19 cellular contexts compared by ENCODE assay signal in the genomic region with DNA sequence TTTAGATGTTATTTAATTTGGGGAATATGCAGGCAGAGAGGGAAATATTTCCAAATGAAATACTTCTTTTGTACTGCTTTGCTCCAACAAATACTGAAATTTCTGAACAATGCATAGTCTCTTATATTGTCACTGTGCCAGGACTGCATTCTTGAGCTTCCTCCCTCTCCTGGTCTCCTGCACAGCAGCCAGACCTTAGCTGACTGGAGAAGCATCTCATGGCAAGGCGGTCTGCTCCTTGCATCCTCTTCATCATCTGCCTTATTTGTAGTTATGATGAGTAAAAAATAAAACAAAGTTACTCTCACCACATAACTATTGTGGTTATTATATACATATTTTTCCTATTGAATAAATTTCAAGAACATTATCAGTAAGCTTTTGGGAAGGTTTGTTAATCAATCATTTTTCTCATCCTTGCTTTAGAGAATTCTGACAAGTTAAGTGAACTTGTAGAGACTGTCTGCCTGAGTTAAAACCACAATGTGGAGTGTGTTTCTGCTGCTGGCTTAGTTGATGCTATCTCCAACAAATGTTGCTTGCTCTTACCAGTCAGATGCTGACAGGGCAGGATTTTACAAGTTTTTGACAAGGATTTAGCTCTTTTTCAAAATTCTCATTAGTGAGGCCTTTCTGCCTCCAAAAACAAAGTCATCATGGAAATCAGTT.
A peak's percentile ranks its signal among the peaks of the same experiment; 100 is the strongest.
DNase-seq lines count a peak whose midpoint lies in the region; FAIRE-seq and TF ChIP-seq lines count a peak whose summit lies in the region.
"Had no signal": no experiment of that assay in that cellular context is flagged by ENCODE, and none has a peak within 500 bp of the region (broad histone marks: within the 10 kb centered on the region; RNA-seq: fewer than 3 reads in every experiment).

No MANE protein-coding gene starts in this region.

- H3K36me3 Mint-ChIP-seq in HFFc6 (ENCODE audit: low read depth), result peaks cover 55% of the 10 kb centered on the region
- H3K36me3 Mint-ChIP-seq: naive B cell had no signal

- no peaks in the 10 kb centered on the region for H3K36me3 ChIP-seq in colonic mucosa
- H3K36me3 ChIP-seq: vagina had no signal

- FAIRE-seq in urothelium cell line (lab: Jason Lieb, UNC), result no peak
- FAIRE-seq: H54 had no signal

- peaks cover 83% of the 10 kb centered on the region for H3K4me1 Mint-ChIP-seq in HFFc6 (ENCODE audit: low read depth)
- H3K4me1 Mint-ChIP-seq: activated CD4-positive, alpha-beta T cell treated with anti-CD3 and anti-CD28 coated beads, Interleukin-2, amount 10 ng/mL, durations not matched to agents 7 days and 5 days; naive B cell had no signal

- H3K4me3 ChIP-seq in astrocyte of the spinal cord (ENCODE audit: low read depth, low read length), result no peak overlapping the region
- no peak overlapping the region for H3K4me3 ChIP-seq in colonic mucosa
- H3K4me3 ChIP-seq: heart right ventricle, vagina had no signal

- H3K4me3 Mint-ChIP-seq in HFFc6, result peak overlapping the region; percentile 73
- H3K4me3 Mint-ChIP-seq: activated CD4-positive, alpha-beta T cell treated with anti-CD3 and anti-CD28 coated beads, Interleukin-2, amount 10 ng/mL, durations not matched to agents 7 days and 5 days; naive B cell; T-helper 2 cell treated with Interferon-gamma antibody and Interleukin-4, amounts not matched to agents 5 μg/mL and 100 μg/mL, for 36 hours had no signal

- intact Hi-C loops in colonic mucosa (cut with DNase I), result no loop called here

- TF ChIP-seq CTCF in HFFc6 (IDR thresholded peaks at IDR 0.05) (no peak), astrocyte of the spinal cord (IDR thresholded peaks at IDR 0.05; ENCODE audit: low read depth, low read length) (no peak), colonic mucosa (IDR thresholded peaks at IDR 0.05) (no peak)

- H3K27ac Mint-ChIP-seq in HFFc6, result peak overlapping the region; percentile 81
- H3K27ac Mint-ChIP-seq: activated CD4-positive, alpha-beta T cell treated with anti-CD3 and anti-CD28 coated beads, Interleukin-2, amount 10 ng/mL, durations not matched to agents 7 days and 5 days; naive B cell; T-helper 2 cell treated with Interferon-gamma antibody and Interleukin-4, amounts not matched to agents 5 μg/mL and 100 μg/mL, for 36 hours had no signal

- no peaks in the 10 kb centered on the region for H3K9me3 ChIP-seq in colonic mucosa
- H3K9me3 ChIP-seq: heart right ventricle, vagina had no signal

- DNase-seq in HFFc6 (peak; percentile 63), astrocyte of the spinal cord (ENCODE audit: low read depth, low spot score) (peak; percentile 60), iris pigment epithelial cell (ENCODE audit: low read depth) (peak; percentile 73), urothelium cell line (ENCODE audit: low spot score) (peak; percentile 64), ecto neural progenitor cell (ENCODE audit: low spot score) (no peak), colonic mucosa (no peak)
- no peak for DNase-seq in activated CD8-positive, alpha-beta memory T cell treated with anti-CD3 and anti-CD28 coated beads, Interleukin-2, amount 50 U/mL, for 48 hours
- DNase-seq: activated CD4-positive, alpha-beta T cell treated with anti-CD3 and anti-CD28 coated beads, Interleukin-2, amount 10 ng/mL, durations not matched to agents 7 days and 5 days; activated effector memory CD4-positive, alpha-beta T cell treated with anti-CD3 and anti-CD28 coated beads, Interleukin-2, amount 50 U/mL, for 16 hours; heart right ventricle; left cardiac atrium; naive B cell; NCI-H2029 treated with DMSO at 0.1 percent for 48 hours; NCI-H69; stimulated activated CD4-positive, alpha-beta T cell treated with anti-CD3 and anti-CD28 coated beads, Interleukin-4, amount 100 ng/mL, for 1 hour had no signal

- H3K4me1 ChIP-seq in colonic mucosa, result no peaks in the 10 kb centered on the region
- H3K4me1 ChIP-seq: vagina had no signal

- H3K27ac ChIP-seq in colonic mucosa, result no peak overlapping the region
- H3K27ac ChIP-seq: heart right ventricle, RWPE1, vagina had no signal

- in situ Hi-C loops in astrocyte of the spinal cord (cut with HindIII; ENCODE audit: low sequenced_read_pairs), result no loop called here

- H3K27me3 ChIP-seq in colonic mucosa, result no peaks in the 10 kb centered on the region
- H3K27me3 ChIP-seq: heart right ventricle, vagina had no signal

- no peak overlapping the region for H3K9ac ChIP-seq in colonic mucosa (ENCODE audit: low read depth in 2 of 2, low read length in 2 of 2)

- peaks cover 5% of the 10 kb centered on the region for H3K9me3 Mint-ChIP-seq in HFFc6
- H3K9me3 Mint-ChIP-seq: activated CD4-positive, alpha-beta T cell treated with anti-CD3 and anti-CD28 coated beads, Interleukin-2, amount 10 ng/mL, durations not matched to agents 7 days and 5 days; naive B cell; T-helper 2 cell treated with Interferon-gamma antibody and Interleukin-4, amounts not matched to agents 5 μg/mL and 100 μg/mL, for 36 hours had no signal

- peaks cover 2% of the 10 kb centered on the region; the same call in 1 of the 2 replicates for H3K27me3 Mint-ChIP-seq in HFFc6 (ENCODE audit: insufficient read depth)

Comparison
In these comparisons a context has a peak if more than half of its experiments do, and no peak if none do; other contexts are left out.
1. DNase-seq: peak in HFFc6 (single experiment), astrocyte of the spinal cord (single experiment), iris pigment epithelial cell (single experiment) and urothelium cell line (single experiment); none in activated CD8-positive, alpha-beta memory T cell treated with anti-CD3 and anti-CD28 coated beads, Interleukin-2, amount 50 U/mL, for 48 hours (single experiment), ecto neural progenitor cell (single experiment) and colonic mucosa (single experiment).